8 cellular contexts compared by ENCODE assay signal in genomic region chr10:21535976-21536375, GRCh38. TPM values are rescaled to one million over a fixed set of nuclear protein-coding genes. Genes with fewer than 3 reads are reported as not detected.
DNase-seq lines count a peak whose midpoint lies in the region; ATAC-seq, FAIRE-seq and TF ChIP-seq lines count a peak whose summit lies in the region.
"Not testable (repeated sequence)": the region's sequence is repeated elsewhere in the genome, so short reads cannot be mapped to it uniquely, and the experiment has no call there.

No MANE protein-coding gene starts in this region.

- not testable (repeated sequence) for H2BK5ac ChIP-seq in H1 (ENCODE audit: low read depth, low read length)

- not testable (repeated sequence) for H3K9me2 ChIP-seq in hepatocyte (replicated peaks; ENCODE audit: insufficient read depth)

- H3K4me1 ChIP-seq in HUES48 (ENCODE audit: control insufficient read depth, insufficient read depth, low read length) (peaks cover 25% of the 10 kb centered on the region), hepatocyte (ENCODE audit: insufficient read depth) (peaks cover 17% of the 10 kb centered on the region)
- not testable (repeated sequence) for H3K4me1 ChIP-seq in H1 (replicated peaks in 1 of 4; ENCODE audit: control insufficient read depth in 3 of 4, insufficient read depth in 4 of 4, low read length in 3 of 4)

- not testable (repeated sequence) for H3K23ac ChIP-seq in H1 (ENCODE audit: insufficient read length)

- H3K79me2 ChIP-seq in H1 (ENCODE audit: control insufficient read depth in 1 of 2, insufficient read depth in 2 of 2, low read length in 2 of 2), result peaks cover 8 to 78% of the 10 kb centered on the region in 2 experiments; a peak in 3 of 4 replicates
- H3K79me2 ChIP-seq in hepatocyte, result peaks cover 61% of the 10 kb centered on the region

- not testable (repeated sequence) for H3K27me3 ChIP-seq in HUES48 (ENCODE audit: control insufficient read depth, insufficient read depth, low read length); H1 (replicated peaks in 1 of 4; ENCODE audit: control insufficient read depth in 3 of 4, extremely low read depth in 1 of 4, insufficient read depth in 3 of 4, low read length in 3 of 4); hepatocyte

- not testable (repeated sequence) for H2AFZ ChIP-seq in H1 (ENCODE audit: low read length); hepatocyte

- H3K23me2 ChIP-seq in H1 (ENCODE audit: low read depth, low read length), result not testable (repeated sequence)

- H3K4me3 ChIP-seq in AG10803 (ENCODE audit: low read length), result peak overlapping the region; percentile 77
- peak overlapping the region; percentile 85 for H3K4me3 ChIP-seq in HUES48 (ENCODE audit: low read depth, low read length)
- H3K4me3 ChIP-seq in H1 (ENCODE audit: extremely low read depth in 1 of 4, insufficient read depth in 2 of 4, low read depth in 3 of 4, low read length in 4 of 4), result peak overlapping the region in 3 of 4 experiments; percentile 63 to 65 (median 63); a peak in 3 of 8 replicates
- not testable (repeated sequence) for H3K4me3 ChIP-seq in hepatocyte

- not testable (repeated sequence) for FAIRE-seq in H1 (lab: Jason Lieb, UNC)

- H2BK120ac ChIP-seq in H1 (replicated peaks; ENCODE audit: low read depth, low read length), result not testable (repeated sequence)

- peaks cover 48% of the 10 kb centered on the region for H3K36me3 ChIP-seq in HUES48 (ENCODE audit: control insufficient read depth, insufficient read depth, low read length)
- H3K36me3 ChIP-seq in H1 (ENCODE audit: control insufficient read depth in 2 of 4, insufficient read depth in 4 of 4, low read length in 3 of 4), result peaks cover 3 to 42% (median 18%) of the 10 kb centered on the region in 4 experiments; a peak in 6 of 8 replicates
- H3K36me3 ChIP-seq in hepatocyte (replicated peaks; ENCODE audit: insufficient read depth, low read depth), result not testable (repeated sequence)

- 96% methylated on average over 9 of the region's 9 CpGs; no CpG with 5 or more reads in 1 of the 2 experiments for WGBS in H1 (ENCODE audit: extremely low coverage in 1 of 2, insufficient coverage in 1 of 2, insufficient read length in 1 of 2, insufficient replicate concordance in 2 of 2, low coverage in 1 of 2, low lambda C conversion rate in 2 of 2, missing lambda C conversion rate in 1 of 2), 2 experiments
- 88% methylated on average over 9 of the region's 9 CpGs for WGBS in hepatocyte (ENCODE audit: low lambda C conversion rate, missing lambda C conversion rate)

- not testable (repeated sequence) for H3K56ac ChIP-seq in H1 (replicated peaks; ENCODE audit: insufficient read length, low read depth, low read length)

- CTCF ChIA-PET in H1 (lab: Charles Lee; ENCODE audit: partially characterized antibody), result interaction anchor here (1.9 to 2.0 kb wide), 2 partner anchors 40 to 197 kb away, joined by 6 to 11 read pairs; no protein-coding TSS in a partner anchor

- not testable (repeated sequence) for TF ChIP-seq CTCF in AG10803 (conservative IDR thresholded peaks at IDR 0.05; ENCODE audit: low read length); H1 (IDR thresholded peaks at IDR 0.05; ENCODE audit: control extremely low read depth in 1 of 3, insufficient read depth in 1 of 3, low read depth in 1 of 3, low read length in 3 of 3); hepatocyte (IDR thresholded peaks at IDR 0.05; ENCODE audit: poor library complexity); natural killer cell (IDR thresholded peaks at IDR 0.05)

- not testable (repeated sequence) for H4K8ac ChIP-seq in H1 (ENCODE audit: extremely low read depth, insufficient read depth, low read length)

- H3K14ac ChIP-seq in H1 (ENCODE audit: insufficient read length), result not testable (repeated sequence)

- H2BK15ac ChIP-seq in H1 (ENCODE audit: low read length), result not testable (repeated sequence)

- H4K91ac ChIP-seq in H1 (replicated peaks; ENCODE audit: insufficient read length, low read length), result not testable (repeated sequence)

- DNase-seq in AG10803 (ENCODE audit: low read depth); T-helper 17 cell; H1 (ENCODE audit: low read depth in 1 of 2, low spot score in 2 of 2); hepatocyte (ENCODE audit: low spot score); natural killer cell; stimulated activated effector memory CD8-positive, alpha-beta T cell treated with anti-CD3 and anti-CD28 coated beads, Interleukin-12 subunit alpha, Interleukin-12 subunit beta, amount 100 ng/mL, for 72 hours (ENCODE audit: low spot score in 2 of 2): not testable (repeated sequence)

- not testable (repeated sequence) for H2BK12ac ChIP-seq in H1 (ENCODE audit: low read depth, low read length)

- TF ChIP-seq EP300 in H1 (IDR thresholded peaks at IDR 0.05; ENCODE audit: borderline replicate concordance in 1 of 2, low read depth in 2 of 2, low read length in 2 of 2), result not testable (repeated sequence)

- not testable (repeated sequence) for H3K9me3 Mint-ChIP-seq in activated naive CD8-positive, alpha-beta T cell (ENCODE audit: low read depth); natural killer cell; stimulated activated effector memory CD8-positive, alpha-beta T cell treated with anti-CD3 and anti-CD28 coated beads, Interleukin-12 subunit alpha, Interleukin-12 subunit beta, amount 100 ng/mL, for 72 hours

- not testable (repeated sequence) for H3K36me3 Mint-ChIP-seq in T-helper 17 cell (ENCODE audit: low read depth); activated naive CD8-positive, alpha-beta T cell; natural killer cell
- H3K36me3 Mint-ChIP-seq in stimulated activated effector memory CD8-positive, alpha-beta T cell treated with anti-CD3 and anti-CD28 coated beads, Interleukin-12 subunit alpha, Interleukin-12 subunit beta, amount 100 ng/mL, for 72 hours, result peaks cover 56% of the 10 kb centered on the region

- H3K18ac ChIP-seq in H1 (ENCODE audit: extremely low read depth, low read length), result not testable (repeated sequence)

- intact Hi-C loops in natural killer cell (cut with micrococcal nuclease), result not testable (repeated sequence)

- not testable (repeated sequence) for TF ChIP-seq POLR2A in H1 (IDR thresholded peaks at IDR 0.05; ENCODE audit: control extremely low read depth in 1 of 2, low read depth in 2 of 2, low read length in 2 of 2)

- not testable (repeated sequence) for H3K9ac ChIP-seq in HUES48 (ENCODE audit: low read depth, low read length); H1 (replicated peaks in 1 of 4; ENCODE audit: extremely low read depth in 1 of 4, low read depth in 3 of 4, low read length in 3 of 4)

- POLR2A ChIA-PET in H1 (lab: Charles Lee; ENCODE audit: partially characterized antibody), result interaction anchor here (0.8 to 2.4 kb wide), 5 partner anchors 12 to 27 kb away, joined by 3 to 7 read pairs (median 4); no protein-coding TSS in a partner anchor

- not testable (repeated sequence) for H3K4ac ChIP-seq in H1 (replicated peaks; ENCODE audit: insufficient read length, low read depth, low read length)

- not testable (repeated sequence) for TF ChIP-seq RAD21 in H1 (IDR thresholded peaks at IDR 0.05 in 1 of 2, conservative IDR thresholded peaks at IDR 0.05 in 1 of 2; ENCODE audit: low read depth in 2 of 2, low read length in 2 of 2)

- not testable (repeated sequence) for H2AK5ac ChIP-seq in H1 (ENCODE audit: low read depth, low read length)

- ATAC-seq in T-helper 17 cell; natural killer cell; stimulated activated effector memory CD8-positive, alpha-beta T cell treated with anti-CD3 and anti-CD28 coated beads, Interleukin-12 subunit alpha, Interleukin-12 subunit beta, amount 100 ng/mL, for 72 hours: not testable (repeated sequence)

- peaks cover 18% of the 10 kb centered on the region for H3K4me1 Mint-ChIP-seq in T-helper 17 cell
- peaks cover 17% of the 10 kb centered on the region for H3K4me1 Mint-ChIP-seq in activated naive CD8-positive, alpha-beta T cell (ENCODE audit: low read depth)
- peaks cover 16 to 17% of the 10 kb centered on the region in 2 donors for H3K4me1 Mint-ChIP-seq in natural killer cell
- H3K4me1 Mint-ChIP-seq in stimulated activated effector memory CD8-positive, alpha-beta T cell treated with anti-CD3 and anti-CD28 coated beads, Interleukin-12 subunit alpha, Interleukin-12 subunit beta, amount 100 ng/mL, for 72 hours, result peaks cover 15% of the 10 kb centered on the region

- H3K27me3 Mint-ChIP-seq in T-helper 17 cell; activated naive CD8-positive, alpha-beta T cell; natural killer cell (ENCODE audit: low read depth in 2 of 2): not testable (repeated sequence)

- not testable (repeated sequence) for H4K20me1 ChIP-seq in H1 (replicated peaks in 1 of 2; ENCODE audit: control insufficient read depth in 1 of 2, insufficient read depth in 2 of 2, low read length in 2 of 2)
- H4K20me1 ChIP-seq in hepatocyte (ENCODE audit: insufficient read depth, poor library complexity, severe bottlenecking), result peaks cover 11% of the 10 kb centered on the region

- H4K5ac ChIP-seq in H1 (ENCODE audit: insufficient read length, low read depth, low read length), result not testable (repeated sequence)

- H3K79me1 ChIP-seq in H1 (ENCODE audit: low read depth, low read length), result not testable (repeated sequence)

- H3K27ac Mint-ChIP-seq in T-helper 17 cell (peak overlapping the region; percentile 86), natural killer cell (peak overlapping the region; percentile 66 to 90)
- H3K27ac Mint-ChIP-seq in activated naive CD8-positive, alpha-beta T cell, result peak overlapping the region; percentile 54
- H3K27ac Mint-ChIP-seq in stimulated activated effector memory CD8-positive, alpha-beta T cell treated with anti-CD3 and anti-CD28 coated beads, Interleukin-12 subunit alpha, Interleukin-12 subunit beta, amount 100 ng/mL, for 72 hours, result not testable (repeated sequence)

- H3K27ac ChIP-seq in HUES48 (ENCODE audit: low read depth, low read length); H1 (ENCODE audit: low read depth, low read length): not testable (repeated sequence)
- peak overlapping the region; percentile 99 for H3K27ac ChIP-seq in hepatocyte

- H3K9me3 ChIP-seq in HUES48 (ENCODE audit: control insufficient read depth, insufficient read depth, low read length); T-helper 17 cell (ENCODE audit: control insufficient read depth, low read length, poor library complexity, severe bottlenecking); H1 (ENCODE audit: insufficient read depth in 2 of 2, low read depth in 1 of 2, low read length in 1 of 2); hepatocyte (ENCODE audit: low read depth): not testable (repeated sequence)

- peak overlapping the region; percentile 93 for H3K4me3 Mint-ChIP-seq in T-helper 17 cell
- peak overlapping the region; percentile 86 for H3K4me3 Mint-ChIP-seq in activated naive CD8-positive, alpha-beta T cell
- H3K4me3 Mint-ChIP-seq in natural killer cell, result peak overlapping the region; percentile 85
- H3K4me3 Mint-ChIP-seq in stimulated activated effector memory CD8-positive, alpha-beta T cell treated with anti-CD3 and anti-CD28 coated beads, Interleukin-12 subunit alpha, Interleukin-12 subunit beta, amount 100 ng/mL, for 72 hours, result peak overlapping the region; percentile 79

- not testable (repeated sequence) for H2BK20ac ChIP-seq in H1 (ENCODE audit: low read length)

- peak overlapping the region; percentile 78 to 79; a peak in 3 of 4 replicates for H3K4me2 ChIP-seq in H1 (ENCODE audit: insufficient read depth in 1 of 2, low read depth in 2 of 2, low read length in 2 of 2)
- peak overlapping the region; percentile 88 for H3K4me2 ChIP-seq in hepatocyte

RNA-seq across cellular contexts. Expression of gene MLLT10, which starts 1.9 kb away (rescaled TPM):
- total RNA-seq in T-helper 17 cell, result 10 to 100 TPM; 68.6 to 72.0 TPM
- total RNA-seq in H1 (2021; fragmentation: NEBNext Ultra II Directional; extraction: Animal tissue kit (Norgen Biotek cat#: 25700)), result 53.1 and 56.9 TPM in 2 replicates
- polyA plus RNA-seq in H1 (2011; rRNA removed), result 36.1 and 62.1 TPM in 2 replicates
- polyA plus RNA-seq in H1 (2011; cell fraction: cytosol; rRNA removed), result 51.8 TPM
- polyA plus RNA-seq in H1 (2011; cell fraction: nucleus; rRNA removed), result 65.3 TPM
- 34.7 to 47.4 TPM (median 38.7 TPM) in 4 replicates for polyA plus RNA-seq in H1 (2012, experiment 1 of 2)
- polyA plus RNA-seq in H1 (2012, experiment 2 of 2), result 7.2 TPM
- 28.1 TPM for polyA plus RNA-seq in H1 (2013, experiment 1 of 2)
- 31.0 TPM for polyA plus RNA-seq in H1 (2013, experiment 2 of 2)
- 123 and 154 TPM in 2 replicates for polyA minus RNA-seq in H1 (2011; rRNA and poly(A)+ RNA removed)
- 34.3 TPM for polyA minus RNA-seq in H1 (2011; cell fraction: cytosol; rRNA and poly(A)+ RNA removed)
- 116 TPM for polyA minus RNA-seq in H1 (2011; cell fraction: nucleus; rRNA and poly(A)+ RNA removed)
- total RNA-seq in hepatocyte, result 34.9 and 61.6 TPM in 2 replicates
- 16.0 and 16.8 TPM in 2 replicates for polyA plus RNA-seq in hepatocyte
- total RNA-seq in natural killer cell, result 10 to 100 TPM; 40.4 to 65.2 (median 60.0) TPM

RNA-seq across cellular contexts. Expression of gene SKIDA1, which starts 10.5 kb away (rescaled TPM):
- under 1 TPM; 0.34 to 0.37 TPM for total RNA-seq in T-helper 17 cell
- total RNA-seq in H1 (2021; fragmentation: NEBNext Ultra II Directional; extraction: Animal tissue kit (Norgen Biotek cat#: 25700)), result 8.0 and 8.2 TPM in 2 replicates
- polyA plus RNA-seq in H1 (2011; rRNA removed), result 1.5 and 2.2 TPM in 2 replicates
- 2.5 TPM for polyA plus RNA-seq in H1 (2011; cell fraction: cytosol; rRNA removed)
- polyA plus RNA-seq in H1 (2011; cell fraction: nucleus; rRNA removed), result 2.5 TPM
- polyA plus RNA-seq in H1 (2012, experiment 1 of 2), result 4.3 to 6.0 TPM (median 4.5 TPM) in 4 replicates
- polyA plus RNA-seq in H1 (2012, experiment 2 of 2), result 1.7 TPM
- 2.1 TPM for polyA plus RNA-seq in H1 (2013, experiment 1 of 2)
- 1.8 TPM for polyA plus RNA-seq in H1 (2013, experiment 2 of 2)
- 3.4 and 4.2 TPM in 2 replicates for polyA minus RNA-seq in H1 (2011; rRNA and poly(A)+ RNA removed)
- polyA minus RNA-seq in H1 (2011; cell fraction: cytosol; rRNA and poly(A)+ RNA removed), result 5.3 TPM
- 4.9 TPM for polyA minus RNA-seq in H1 (2011; cell fraction: nucleus; rRNA and poly(A)+ RNA removed)
- 1.9 and 2.3 TPM in 2 replicates for total RNA-seq in hepatocyte
- 0.34 and 0.68 TPM in 2 replicates for polyA plus RNA-seq in hepatocyte
- not detected for total RNA-seq in natural killer cell
